In genomic region chr13:22141636-22142035, GRCh38 we compare ENCODE assay signal across 20 cellular contexts.
"Had no signal": no experiment of that assay in that cellular context is flagged by ENCODE, and none has a peak within 500 bp of the region (broad histone marks: within the 10 kb centered on the region; RNA-seq: fewer than 3 reads in every experiment).

No MANE protein-coding gene starts in this region.

- H3K36me3 ChIP-seq: brain microvascular endothelial cell, cardiac muscle cell had no signal

- H3K27ac ChIP-seq: brain microvascular endothelial cell, cardiac muscle cell had no signal

- H3K9me3 Mint-ChIP-seq: T-helper 1 cell treated with Interleukin-12 subunit alpha and Interleukin-12 subunit beta and Interleukin-4 antibody, amounts not matched to agents 30 μg/mL and 1 μg/mL, for 36 hours had no signal

- H3K27ac Mint-ChIP-seq: T-helper 1 cell treated with Interleukin-12 subunit alpha and Interleukin-12 subunit beta and Interleukin-4 antibody, amounts not matched to agents 30 μg/mL and 1 μg/mL, for 36 hours had no signal

- ATAC-seq: activated CD4-positive, CD25-positive, alpha-beta regulatory T cell treated with anti-CD3 and anti-CD28 coated beads, Interleukin-2, amount 50 U/mL, for 24 hours; K562; PC-3 had no signal

- DNase-seq: activated CD4-positive, alpha-beta T cell treated with anti-CD3 and anti-CD28 coated beads for 48 hours; activated CD4-positive, alpha-beta T cell treated with anti-CD3 and anti-CD28 coated beads, Interleukin-2, amount 50 U/mL, for 4 hours; activated gamma-delta T cell treated with Interleukin-2 at 50 U/mL for 16 hours; activated naive CD4-positive, alpha-beta T cell treated with anti-CD3 and anti-CD28 coated beads, Interleukin-2, amount 50 U/mL, for 16 hours; amygdala; brain microvascular endothelial cell; Karpas-422; MM.1S; NCI-H1105 treated with DMSO at 0.1 percent for 48 hours; NCI-H146; NCI-H187 treated with DMSO at 0.1 percent for 48 hours; NCI-H2081 treated with DMSO at 0.1 percent for 48 hours; NCI-H446; NCI-H524; PC-3; SHP77 had no signal

- H3K4me3 Mint-ChIP-seq: T-helper 1 cell treated with Interleukin-12 subunit alpha and Interleukin-12 subunit beta and Interleukin-4 antibody, amounts not matched to agents 30 μg/mL and 1 μg/mL, for 36 hours had no signal

- H3K27me3 ChIP-seq: brain microvascular endothelial cell, cardiac muscle cell had no signal

- H3K4me3 ChIP-seq: cardiac muscle cell, K562 had no signal
